12 cellular contexts compared by ENCODE assay signal in genomic region chr10:27481486-27481885, GRCh38.
"Had no signal": no experiment of that assay in that cellular context is flagged by ENCODE, and none has a peak within 500 bp of the region (broad histone marks: within the 10 kb centered on the region; RNA-seq: fewer than 3 reads in every experiment).

No MANE protein-coding gene starts in this region.

- H3K4me3 ChIP-seq: lower lobe of right lung had no signal

- DNase-seq: activated CD4-positive, alpha-beta T cell treated with anti-CD3 and anti-CD28 coated beads, Interleukin-2, amount 10 ng/mL, durations not matched to agents 7 days and 5 days; activated CD4-positive, CD25-positive, alpha-beta regulatory T cell; activated naive CD4-positive, alpha-beta T cell treated with anti-CD3 and anti-CD28 coated beads, Interleukin-2, amount 10 ng/mL, durations not matched to agents 7 days and 5 days; cortex of kidney; effector memory CD4-positive, alpha-beta T cell; lower lobe of right lung; midbrain; naive thymus-derived CD4-positive, alpha-beta T cell; posterior cingulate gyrus; stimulated activated CD4-positive, alpha-beta T cell treated with anti-CD3 and anti-CD28 coated beads, Interleukin-15, amount 100 ng/mL, for 24 hours; stimulated activated CD4-positive, alpha-beta T cell treated with anti-CD3 and anti-CD28 coated beads, Interleukin-4, amount 100 ng/mL, for 24 hours; stimulated activated naive CD8-positive, alpha-beta T cell treated with anti-CD3 and anti-CD28 coated beads, Interleukin-15, amount 100 ng/mL, for 72 hours had no signal

- H3K36me3 ChIP-seq: lower lobe of right lung had no signal

- H3K4me1 ChIP-seq: lower lobe of right lung had no signal

- H3K27ac ChIP-seq: lower lobe of right lung had no signal

- ATAC-seq: lower lobe of right lung; naive thymus-derived CD4-positive, alpha-beta T cell; stimulated activated naive CD8-positive, alpha-beta T cell treated with anti-CD3 and anti-CD28 coated beads, Interleukin-15, amount 100 ng/mL, for 72 hours had no signal

- H3K9me3 ChIP-seq: lower lobe of right lung had no signal
